8 cellular contexts compared by ENCODE assay signal in the genomic region with DNA sequence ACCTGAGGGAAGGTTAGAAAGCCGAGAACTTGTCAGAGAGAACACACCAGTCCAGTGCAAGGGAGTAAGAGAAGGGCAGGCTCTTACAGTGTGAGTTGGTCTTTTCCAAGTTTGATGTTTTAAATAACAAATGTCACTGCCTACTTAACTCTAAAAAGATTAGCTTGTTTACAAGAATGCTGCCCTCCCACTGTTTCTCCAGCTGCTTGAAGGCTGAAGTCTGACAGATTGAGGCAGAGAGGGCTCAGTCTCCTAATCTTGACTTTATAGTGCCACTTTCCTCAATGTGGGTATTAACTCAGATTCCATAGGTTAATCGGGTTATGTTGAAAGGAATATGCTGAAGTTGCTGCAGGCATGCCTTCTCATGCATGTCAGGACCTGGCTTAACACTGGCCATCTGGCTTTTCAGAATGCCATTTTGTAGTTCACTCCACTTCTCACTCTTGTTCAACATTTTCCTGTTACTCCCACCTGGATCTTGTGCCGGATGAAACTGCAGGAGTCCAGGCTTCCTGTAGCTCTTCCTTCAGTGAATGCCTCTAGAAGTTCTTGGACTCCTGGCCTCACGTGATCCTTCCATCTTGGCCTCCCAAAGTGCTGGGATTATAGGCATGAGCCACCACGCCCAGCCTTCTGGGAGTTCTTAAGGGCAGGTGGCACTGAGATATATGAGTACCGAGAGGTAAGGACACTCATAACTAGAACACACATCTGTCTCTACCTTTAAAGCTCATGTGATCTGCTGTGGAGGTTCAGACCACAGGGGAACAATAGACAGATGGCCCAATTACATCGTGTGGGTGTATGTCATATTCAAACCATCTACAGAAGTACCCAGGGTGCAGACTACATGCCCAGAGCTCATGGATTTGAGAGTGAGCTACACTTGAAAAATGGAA.
DNase-seq lines count a peak whose midpoint lies in the region; ATAC-seq and TF ChIP-seq lines count a peak whose summit lies in the region.

No MANE protein-coding gene starts in this region.

- CTCF ChIA-PET in RWPE1 (lab: Yijun Ruan, JAX), result no interaction called here

- no peaks in the 10 kb centered on the region for H3F3A ChIP-seq in GM23338 (replicated peaks; ENCODE audit: low read depth)

- no peaks in the 10 kb centered on the region for H4K20me1 ChIP-seq in GM23338 (replicated peaks; ENCODE audit: insufficient read depth)
- H4K20me1 ChIP-seq in Karpas-422 (ENCODE audit: insufficient read depth, low read depth, low read length), result no peaks in the 10 kb centered on the region
- no peaks in the 10 kb centered on the region for H4K20me1 ChIP-seq in osteoblast (ENCODE audit: insufficient read depth, low read length)

- H3K9me2 ChIP-seq in GM23338 (ENCODE audit: insufficient read depth), result no peaks in the 10 kb centered on the region
- H3K9me2 ChIP-seq in Karpas-422 (replicated peaks; ENCODE audit: insufficient read depth, low read length), result no peaks in the 10 kb centered on the region

- POLR2A ChIA-PET in RWPE1 (lab: Yijun Ruan, JAX; ENCODE audit: low non-redundant PET), result no interaction called here

- H3K9me3 ChIP-seq in Karpas-422 (ENCODE audit: low read length) (no peaks in the 10 kb centered on the region), osteoblast (ENCODE audit: low read depth, low read length) (no peaks in the 10 kb centered on the region), heart left ventricle (peaks cover 0 to 6% (median 0%) of the 10 kb centered on the region in 12 donors)

- ATAC-seq in GM23338 (peak; percentile 75), heart left ventricle (no peak)

- no peaks in the 10 kb centered on the region for H3K36me3 ChIP-seq in GM23338 (ENCODE audit: insufficient read depth)
- no peaks in the 10 kb centered on the region for H3K36me3 ChIP-seq in Karpas-422 (ENCODE audit: insufficient read depth, low read length)
- no peaks in the 10 kb centered on the region for H3K36me3 ChIP-seq in osteoblast (ENCODE audit: insufficient read depth, low read length)
- peaks cover 0 to 28% (median 0%) of the 10 kb centered on the region in 9 donors for H3K36me3 ChIP-seq in heart left ventricle

- H3K4me1 ChIP-seq in GM23338 (ENCODE audit: insufficient read depth) (peaks cover 10% of the 10 kb centered on the region), Karpas-422 (ENCODE audit: low read length) (peaks cover 90% of the 10 kb centered on the region), osteoblast (ENCODE audit: insufficient read depth, low read length) (peaks cover 6% of the 10 kb centered on the region), heart left ventricle (peaks cover 0 to 41% (median 23%) of the 10 kb centered on the region in 12 donors)

- no peak for TF ChIP-seq POLR2A in heart left ventricle (IDR thresholded peaks at IDR 0.05)

- peaks cover 3% of the 10 kb centered on the region for H3K27me3 Mint-ChIP-seq in GM23338 (ENCODE audit: insufficient read depth, low read depth, poor library complexity)

- H3K4me2 ChIP-seq in GM23338 (no peak overlapping the region; the same call in 1 of the 2 replicates), Karpas-422 (ENCODE audit: low read depth, low read length, poor library complexity, severe bottlenecking) (peak overlapping the region; percentile 42), osteoblast (ENCODE audit: insufficient read depth, low read length) (no peak overlapping the region)

- no peak overlapping the region for H2AFZ ChIP-seq in GM23338
- peak overlapping the region; percentile 34; the same call in 1 of the 2 replicates for H2AFZ ChIP-seq in Karpas-422 (ENCODE audit: low read length)
- H2AFZ ChIP-seq in osteoblast (ENCODE audit: low read length), result peak overlapping the region; percentile 29

- intact Hi-C loops in heart left ventricle (cut with DNase I), result loop anchor here in 6 of 10 donors (5.0 to 10.0 kb wide), 6 partner anchors 37 to 807 kb away; a partner anchor contains a TSS

- H3K27ac ChIP-seq in GM23338 (ENCODE audit: low read depth) (no peak overlapping the region), Karpas-422 (ENCODE audit: low read length) (peak overlapping the region; percentile 88), osteoblast (ENCODE audit: low read depth, low read length) (no peak overlapping the region), RWPE1 (no peak overlapping the region), heart left ventricle (peak overlapping the region in 2 of 12 donors; percentile 5 to 13)

- no peak overlapping the region for H3K4me3 Mint-ChIP-seq in GM23338

- no peak overlapping the region for H3K4me3 ChIP-seq in GM23338
- peak overlapping the region; percentile 28; the same call in 1 of the 2 replicates for H3K4me3 ChIP-seq in Karpas-422 (ENCODE audit: low read length)
- H3K4me3 ChIP-seq in osteoblast (ENCODE audit: insufficient read depth, low read length), result no peak overlapping the region
- no peak overlapping the region for H3K4me3 ChIP-seq in heart left ventricle

- H3K27me3 ChIP-seq in GM23338 (ENCODE audit: insufficient read depth) (no peaks in the 10 kb centered on the region), Karpas-422 (ENCODE audit: low read length) (no peaks in the 10 kb centered on the region), osteoblast (ENCODE audit: insufficient read depth, low read length) (no peaks in the 10 kb centered on the region), heart left ventricle (no peaks in the 10 kb centered on the region)

- WGBS in heart left ventricle, 4 donors, result 68 to 77% (median 73%) methylated on average over 7 of the region's 7 CpGs

- no peaks in the 10 kb centered on the region for H3K79me2 ChIP-seq in GM23338 (replicated peaks; ENCODE audit: insufficient read depth)
- no peaks in the 10 kb centered on the region for H3K79me2 ChIP-seq in Karpas-422 (ENCODE audit: low read length)
- H3K79me2 ChIP-seq in osteoblast (ENCODE audit: insufficient read depth, low read length), result no peaks in the 10 kb centered on the region

- H3K36me3 Mint-ChIP-seq in GM23338 (ENCODE audit: low read depth), result peaks cover 11% of the 10 kb centered on the region; the same call in 2 of the 3 replicates

- peak overlapping the region; percentile 40 for H3K9ac ChIP-seq in Karpas-422 (ENCODE audit: low read length)

- TF ChIP-seq CTCF in GM23338 (conservative IDR thresholded peaks at IDR 0.05; ENCODE audit: low read depth in 2 of 2) (no peak), osteoblast (IDR thresholded peaks at IDR 0.05; ENCODE audit: extremely low read depth, low read depth, low read length) (no peak), RWPE1 (conservative IDR thresholded peaks at IDR 0.05; ENCODE audit: low read depth) (no peak), heart left ventricle (IDR thresholded peaks at IDR 0.05) (no peak)

- peak; percentile 33 for DNase-seq in activated CD4-positive, alpha-beta T cell treated with anti-CD3 and anti-CD28 coated beads for 48 hours
- no peak for DNase-seq in activated CD4-positive, alpha-beta T cell treated with anti-CD3 and anti-CD28 coated beads for 1 hour
- DNase-seq in GM23338 (ENCODE audit: low spot score) (peak; percentile 50), Karpas-422 (peak; percentile 70), osteoblast (ENCODE audit: insufficient read length, low spot score, missing footprints) (no peak), RWPE1 (ENCODE audit: low spot score) (no peak), heart left ventricle (no peak), HuH-7 (ENCODE audit: low spot score) (no peak)

- peaks cover 34% of the 10 kb centered on the region for H3K4me1 Mint-ChIP-seq in GM23338

- peak overlapping the region; percentile 66; the same call in 1 of the 2 replicates for H3K27ac Mint-ChIP-seq in GM23338

- H3K9me3 Mint-ChIP-seq in GM23338, result peaks cover 4% of the 10 kb centered on the region; the same call in 2 of the 3 replicates

TF ChIP-seq in GM23338, 12 proteins besides CTCF, POLR2A, EP300 and RAD21 (continues in another document):
- TF ChIP-seq NANOG (IDR thresholded peaks at IDR 0.05; ENCODE audit: borderline replicate concordance) (no peak), CREB1 (CRISPR knock-in tag; IDR thresholded peaks at IDR 0.05; ENCODE audit: low read depth) (no peak), EZH2 (IDR thresholded peaks at IDR 0.05; ENCODE audit: low read depth, unreplicated experiment) (no peak), STAT1 (IDR thresholded peaks at IDR 0.05; ENCODE audit: unreplicated experiment) (no peak), ZNF114 (CRISPR knock-in tag; IDR thresholded peaks at IDR 0.05) (no peak)
- TF ChIP-seq, protein P1, sequence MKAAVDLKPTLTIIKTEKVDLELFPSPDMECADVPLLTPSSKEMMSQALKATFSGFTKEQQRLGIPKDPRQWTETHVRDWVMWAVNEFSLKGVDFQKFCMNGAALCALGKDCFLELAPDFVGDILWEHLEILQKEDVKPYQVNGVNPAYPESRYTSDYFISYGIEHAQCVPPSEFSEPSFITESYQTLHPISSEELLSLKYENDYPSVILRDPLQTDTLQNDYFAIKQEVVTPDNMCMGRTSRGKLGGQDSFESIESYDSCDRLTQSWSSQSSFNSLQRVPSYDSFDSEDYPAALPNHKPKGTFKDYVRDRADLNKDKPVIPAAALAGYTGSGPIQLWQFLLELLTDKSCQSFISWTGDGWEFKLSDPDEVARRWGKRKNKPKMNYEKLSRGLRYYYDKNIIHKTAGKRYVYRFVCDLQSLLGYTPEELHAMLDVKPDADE (IDR thresholded peaks at IDR 0.05), result no peak

Comparison
In these comparisons a context has a peak if more than half of its experiments do, and no peak if none do; other contexts are left out.
1. DNase-seq: peak in activated CD4-positive, alpha-beta T cell treated with anti-CD3 and anti-CD28 coated beads for 48 hours (single experiment), GM23338 (single experiment) and Karpas-422 (single experiment); none in activated CD4-positive, alpha-beta T cell treated with anti-CD3 and anti-CD28 coated beads for 1 hour (single experiment), osteoblast (single experiment), RWPE1 (single experiment), heart left ventricle (0 of 5) and HuH-7 (single experiment).